ENCODE assay signal across 11 cellular contexts in genomic region chr2:53593891-53594585, GRCh38.
DNase-seq lines count a peak whose midpoint lies in the region; ATAC-seq and TF ChIP-seq lines count a peak whose summit lies in the region.
"Had no signal": no experiment of that assay in that cellular context is flagged by ENCODE, and none has a peak within 500 bp of the region (broad histone marks: within the 10 kb centered on the region; RNA-seq: fewer than 3 reads in every experiment).

No MANE protein-coding gene starts in this region.

- H3K27ac ChIP-seq in RWPE1 (no peak overlapping the region), epithelial cell of prostate (no peak overlapping the region)
- H3K27ac ChIP-seq: tibial artery had no signal

- ATAC-seq in GM21515 (IDR thresholded peaks at IDR 0.05; ENCODE audit: unreplicated experiment): no peak

- H3K4me3 ChIP-seq in AG04449 (ENCODE audit: low read depth, low read length): no peak overlapping the region
- H3K4me3 ChIP-seq: tibial artery had no signal

- POLR2A ChIA-PET in AG04449 (lab: Yijun Ruan, JAX): no interaction called here
- POLR2A ChIA-PET in RWPE1 (lab: Yijun Ruan, JAX; ENCODE audit: low non-redundant PET): no interaction called here

- TF ChIP-seq CTCF in AG04449 (IDR thresholded peaks at IDR 0.05; ENCODE audit: insufficient read depth, low read length, missing control alignments) (no peak), RWPE1 (conservative IDR thresholded peaks at IDR 0.05; ENCODE audit: low read depth) (no peak)

- peak; percentile 14 for DNase-seq in AG04449 (ENCODE audit: low read depth, low spot score)
- DNase-seq in H4 (ENCODE audit: low spot score): peak; percentile 14
- peak; percentile 62 for DNase-seq in RWPE1 (ENCODE audit: low spot score)
- DNase-seq in epithelial cell of prostate (ENCODE audit: low read depth, low spot score): peak; percentile 29
- DNase-seq in HT-29 (ENCODE audit: low spot score): no peak
- no peak for DNase-seq in activated gamma-delta T cell treated with Interleukin-2 at 50 U/mL for 16 hours
- DNase-seq in hypothalamus (lab: John Stamatoyannopoulos, UW): no peak
- DNase-seq: activated CD8-positive, alpha-beta memory T cell treated with anti-CD3 and anti-CD28 coated beads for 24 hours; NCI-H748 treated with DMSO at 0.1 percent for 48 hours; tibial artery had no signal

- CTCF ChIA-PET in AG04449 (lab: Yijun Ruan, JAX): no interaction called here
- CTCF ChIA-PET in RWPE1 (lab: Yijun Ruan, JAX): no interaction called here

Comparison
In these comparisons a context has a peak if more than half of its experiments do, and no peak if none do; other contexts are left out.
1. DNase-seq: peak in AG04449 (single experiment), H4 (single experiment), RWPE1 (single experiment) and epithelial cell of prostate (single experiment); none in HT-29 (single experiment), activated gamma-delta T cell treated with Interleukin-2 at 50 U/mL for 16 hours (single experiment) and hypothalamus (0 of 51).